ENCODE assay signal across 16 cellular contexts in the genomic region with DNA sequence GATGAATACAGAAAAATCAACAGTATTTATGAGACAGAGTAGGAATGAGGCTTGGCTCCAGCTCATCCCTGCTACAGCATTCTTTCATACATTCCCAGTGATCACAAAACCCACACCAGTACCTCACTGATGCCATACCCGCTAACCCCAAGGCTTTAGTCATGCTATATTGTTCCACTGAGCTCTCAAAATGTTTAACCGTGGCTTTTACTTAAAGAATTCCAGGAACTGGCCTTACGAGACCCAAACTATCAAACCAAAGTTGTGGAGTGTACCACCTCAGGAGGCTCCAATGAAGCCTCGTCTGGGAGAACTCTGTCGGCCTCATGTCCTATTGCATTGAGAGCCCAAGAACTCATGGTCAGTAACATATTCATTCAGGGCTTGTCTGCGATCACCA.
DNase-seq lines count a peak whose midpoint lies in the region; ATAC-seq and TF ChIP-seq lines count a peak whose summit lies in the region.
"Had no signal": no experiment of that assay in that cellular context is flagged by ENCODE, and none has a peak within 500 bp of the region (broad histone marks: within the 10 kb centered on the region; RNA-seq: fewer than 3 reads in every experiment).

No MANE protein-coding gene starts in this region.

- TF ChIP-seq CTCF in epithelial cell of esophagus (IDR thresholded peaks at IDR 0.05; ENCODE audit: insufficient read depth, low read depth, low read length, missing control alignments) (no peak), osteocyte (IDR thresholded peaks at IDR 0.05) (no peak), neural progenitor cell (IDR thresholded peaks at IDR 0.05) (no peak)

- no peak overlapping the region for H3K27ac ChIP-seq in neural progenitor cell
- H3K27ac ChIP-seq: pancreas had no signal

- H3K27me3 Mint-ChIP-seq in osteocyte (ENCODE audit: unreplicated experiment) (no peaks in the 10 kb centered on the region), neural progenitor cell (ENCODE audit: insufficient read depth, low read depth) (peaks cover 2% of the 10 kb centered on the region)
- no peaks in the 10 kb centered on the region for H3K27me3 Mint-ChIP-seq in stimulated activated naive B cell treated with anti-CD40 and anti-IgM and Interleukin-4, amounts not matched to agents 10 μg/mL and 1 μg/mL and 100 μg/mL, for 72 hours

- no peaks in the 10 kb centered on the region for H4K20me1 ChIP-seq in neural progenitor cell (ENCODE audit: low read depth)

- H3K9me3 Mint-ChIP-seq in osteocyte (ENCODE audit: unreplicated experiment): no peaks in the 10 kb centered on the region
- no peaks in the 10 kb centered on the region for H3K9me3 Mint-ChIP-seq in neural progenitor cell
- no peaks in the 10 kb centered on the region for H3K9me3 Mint-ChIP-seq in stimulated activated naive B cell treated with anti-CD40 and anti-IgM and Interleukin-4, amounts not matched to agents 10 μg/mL and 1 μg/mL and 100 μg/mL, for 72 hours
- H3K9me3 Mint-ChIP-seq: activated T-helper 2 cell treated with anti-CD3 and anti-CD28 coated beads, Interferon-gamma antibody, Interleukin-2, Interleukin-4, amounts not matched to agents 10 μg/mL and 5 μg/mL and 100 μg/mL, durations not matched to agents 14 hours and 24 hours and 36 hours; brain had no signal

- H3K4me3 Mint-ChIP-seq in osteocyte (ENCODE audit: unreplicated experiment) (no peak overlapping the region), neural progenitor cell (no peak overlapping the region)
- H3K4me3 Mint-ChIP-seq in stimulated activated naive B cell treated with anti-CD40 and anti-IgM and Interleukin-4, amounts not matched to agents 10 μg/mL and 1 μg/mL and 100 μg/mL, for 72 hours: no peak overlapping the region
- H3K4me3 Mint-ChIP-seq: brain had no signal

- no peaks in the 10 kb centered on the region for H3K36me3 Mint-ChIP-seq in osteocyte (ENCODE audit: unreplicated experiment)
- H3K36me3 Mint-ChIP-seq in neural progenitor cell: peaks cover 2% of the 10 kb centered on the region
- H3K36me3 Mint-ChIP-seq in stimulated activated naive B cell treated with anti-CD40 and anti-IgM and Interleukin-4, amounts not matched to agents 10 μg/mL and 1 μg/mL and 100 μg/mL, for 72 hours: peaks cover 12 to 34% of the 10 kb centered on the region in 2 donors
- H3K36me3 Mint-ChIP-seq: brain had no signal

- H3K4me1 Mint-ChIP-seq in osteocyte (ENCODE audit: unreplicated experiment) (peaks cover 36% of the 10 kb centered on the region), neural progenitor cell (peaks cover 9% of the 10 kb centered on the region)
- H3K4me1 Mint-ChIP-seq in stimulated activated naive B cell treated with anti-CD40 and anti-IgM and Interleukin-4, amounts not matched to agents 10 μg/mL and 1 μg/mL and 100 μg/mL, for 72 hours: no peaks in the 10 kb centered on the region

- no peaks in the 10 kb centered on the region for H3K36me3 ChIP-seq in MG63
- no peaks in the 10 kb centered on the region for H3K36me3 ChIP-seq in neural progenitor cell
- H3K36me3 ChIP-seq: pancreas had no signal

- H3K4me1 ChIP-seq in neural progenitor cell: no peaks in the 10 kb centered on the region

- H3K27me3 ChIP-seq in MG63: no peaks in the 10 kb centered on the region
- no peaks in the 10 kb centered on the region for H3K27me3 ChIP-seq in neural progenitor cell
- H3K27me3 ChIP-seq: pancreas had no signal

- no peaks in the 10 kb centered on the region for H3K9me3 ChIP-seq in MG63
- no peaks in the 10 kb centered on the region for H3K9me3 ChIP-seq in neural progenitor cell (ENCODE audit: low read depth)
- H3K9me3 ChIP-seq: pancreas had no signal

- peak; percentile 62 for DNase-seq in AG20443 (ENCODE audit: low spot score)
- peak; percentile 50 for DNase-seq in MG63
- DNase-seq in epithelial cell of esophagus (ENCODE audit: low read depth): peak; percentile 4
- DNase-seq in osteocyte (ENCODE audit: extremely low spot score, unreplicated experiment): no peak
- no peak for DNase-seq in neural progenitor cell (ENCODE audit: low spot score)
- DNase-seq in stimulated activated naive B cell treated with anti-CD40 and anti-IgM and Interleukin-4, amounts not matched to agents 10 μg/mL and 1 μg/mL and 100 μg/mL, for 72 hours: no peak
- DNase-seq: activated CD4-positive, alpha-beta T cell treated with anti-CD3 and anti-CD28 coated beads, Interleukin-2, amount 50 U/mL, for 1 hour; GF-D8; NCI-H1105 treated with DMSO at 0.1 percent for 48 hours; OCI-M1; pancreas; stimulated activated CD4-positive, alpha-beta T cell treated with anti-CD3 and anti-CD28 coated beads, Interleukin-1b, Interleukin-23, amount 100 ng/mL, for 48 hours had no signal

- H3K4me3 ChIP-seq in MG63 (no peak overlapping the region), epithelial cell of esophagus (ENCODE audit: low read length) (no peak overlapping the region), neural progenitor cell (no peak overlapping the region)
- H3K4me3 ChIP-seq: pancreas had no signal

- H2AFZ ChIP-seq in neural progenitor cell (replicated peaks): no peak overlapping the region

- H3F3A ChIP-seq in neural progenitor cell (ENCODE audit: low read depth): no peaks in the 10 kb centered on the region

- H3K27ac Mint-ChIP-seq in osteocyte (ENCODE audit: unreplicated experiment) (peak overlapping the region; percentile 84), neural progenitor cell (no peak overlapping the region)
- no peak overlapping the region for H3K27ac Mint-ChIP-seq in stimulated activated naive B cell treated with anti-CD40 and anti-IgM and Interleukin-4, amounts not matched to agents 10 μg/mL and 1 μg/mL and 100 μg/mL, for 72 hours
- H3K27ac Mint-ChIP-seq: activated T-helper 2 cell treated with anti-CD3 and anti-CD28 coated beads, Interferon-gamma antibody, Interleukin-2, Interleukin-4, amounts not matched to agents 10 μg/mL and 5 μg/mL and 100 μg/mL, durations not matched to agents 14 hours and 24 hours and 36 hours had no signal

- H3K79me2 ChIP-seq in neural progenitor cell (ENCODE audit: low read depth): no peaks in the 10 kb centered on the region

- no peak overlapping the region for H3K4me2 ChIP-seq in neural progenitor cell

- no peak overlapping the region for H3K9ac ChIP-seq in neural progenitor cell

- ATAC-seq in GM18870 (IDR thresholded peaks at IDR 0.05; ENCODE audit: unreplicated experiment) (no peak), HG02981 (IDR thresholded peaks at IDR 0.05; ENCODE audit: unreplicated experiment) (no peak)
- no peak for ATAC-seq in stimulated activated naive B cell treated with anti-CD40 and anti-IgM and Interleukin-4, amounts not matched to agents 10 μg/mL and 1 μg/mL and 100 μg/mL, for 72 hours (replicated peaks)
- ATAC-seq: pancreas had no signal

Comparison
In these comparisons a context has a peak if more than half of its experiments do, and no peak if none do; other contexts are left out.
1. DNase-seq: peak in AG20443 (single experiment), MG63 (single experiment) and epithelial cell of esophagus (single experiment); none in osteocyte (single experiment), neural progenitor cell (single experiment) and stimulated activated naive B cell treated with anti-CD40 and anti-IgM and Interleukin-4, amounts not matched to agents 10 μg/mL and 1 μg/mL and 100 μg/mL, for 72 hours (single experiment).